ENCODE assay signal across 1 cellular context in genomic region chr6:132392292-132392691, GRCh38.
TF ChIP-seq lines count a peak whose summit lies in the region.

No MANE protein-coding gene starts in this region.

TF ChIP-seq in SK-N-SH treated with all-trans-retinoic acid at 6 μM for 48 hours, 23 proteins besides CTCF, POLR2A, EP300 and RAD21 (continued from another document):
- TF ChIP-seq CSRNP3 (CRISPR knock-in tag; IDR thresholded peaks at IDR 0.05), result no peak
- no peak for TF ChIP-seq CSDC2 (CRISPR knock-in tag; IDR thresholded peaks at IDR 0.05)
- TF ChIP-seq, protein P1, sequence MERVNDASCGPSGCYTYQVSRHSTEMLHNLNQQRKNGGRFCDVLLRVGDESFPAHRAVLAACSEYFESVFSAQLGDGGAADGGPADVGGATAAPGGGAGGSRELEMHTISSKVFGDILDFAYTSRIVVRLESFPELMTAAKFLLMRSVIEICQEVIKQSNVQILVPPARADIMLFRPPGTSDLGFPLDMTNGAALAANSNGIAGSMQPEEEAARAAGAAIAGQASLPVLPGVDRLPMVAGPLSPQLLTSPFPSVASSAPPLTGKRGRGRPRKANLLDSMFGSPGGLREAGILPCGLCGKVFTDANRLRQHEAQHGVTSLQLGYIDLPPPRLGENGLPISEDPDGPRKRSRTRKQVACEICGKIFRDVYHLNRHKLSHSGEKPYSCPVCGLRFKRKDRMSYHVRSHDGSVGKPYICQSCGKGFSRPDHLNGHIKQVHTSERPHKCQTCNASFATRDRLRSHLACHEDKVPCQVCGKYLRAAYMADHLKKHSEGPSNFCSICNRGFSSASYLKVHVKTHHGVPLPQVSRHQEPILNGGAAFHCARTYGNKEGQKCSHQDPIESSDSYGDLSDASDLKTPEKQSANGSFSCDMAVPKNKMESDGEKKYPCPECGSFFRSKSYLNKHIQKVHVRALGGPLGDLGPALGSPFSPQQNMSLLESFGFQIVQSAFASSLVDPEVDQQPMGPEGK (CRISPR knock-in tag; IDR thresholded peaks at IDR 0.05; ENCODE audit: borderline replicate concordance), result no peak
- no peak for TF ChIP-seq ISL1 (CRISPR knock-in tag; IDR thresholded peaks at IDR 0.05)
TF ChIP-seq in SK-N-SH treated with all-trans-retinoic acid at 6 μM for 48 hours: peak in this region for 0.
